ENCODE assay signal across 15 cellular contexts in the genomic region with DNA sequence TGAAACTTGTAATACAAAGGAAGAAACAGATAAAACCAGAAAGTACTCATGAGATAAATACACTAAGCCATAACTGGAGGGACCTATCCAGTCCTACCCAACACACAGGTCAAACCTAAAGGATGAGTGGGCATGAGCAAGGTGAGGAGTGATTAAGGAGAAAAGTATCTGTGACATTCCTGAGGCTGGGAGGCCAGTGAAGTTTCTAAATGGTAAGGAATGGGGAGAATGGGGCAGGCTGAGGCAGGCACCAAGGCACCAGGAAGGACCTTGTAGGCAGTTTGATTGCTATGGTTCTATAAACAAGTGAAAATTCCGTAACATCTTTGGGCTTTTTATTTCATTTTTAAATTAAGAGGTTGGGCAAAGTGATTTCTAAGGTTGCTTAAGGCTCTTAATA. TPM values are rescaled to one million over a fixed set of nuclear protein-coding genes. Genes with fewer than 3 reads are reported as not detected.
DNase-seq lines count a peak whose midpoint lies in the region; ATAC-seq, FAIRE-seq and TF ChIP-seq lines count a peak whose summit lies in the region.
"Had no signal": no experiment of that assay in that cellular context is flagged by ENCODE, and none has a peak within 500 bp of the region (broad histone marks: within the 10 kb centered on the region; RNA-seq: fewer than 3 reads in every experiment).

No MANE protein-coding gene starts in this region.

- TF ChIP-seq CTCF in kidney epithelial cell (IDR thresholded peaks at IDR 0.05; ENCODE audit: insufficient read depth, low read length, poor library complexity, severe bottlenecking): no peak

- no peak for FAIRE-seq in small intestine (lab: Jason Lieb, UNC)

- WGBS in small intestine, 3 donors: 95 to 100% (median 96%) methylated on average over 1 of the region's 1 CpG

- DNase-seq in AG08396 (ENCODE audit: low spot score): peak; percentile 27
- DNase-seq in HK-2 (ENCODE audit: unreplicated experiment): peak; percentile 69
- peak; percentile 70 for DNase-seq in astrocyte of the hippocampus (ENCODE audit: low read depth, low spot score)
- peak; percentile 62 for DNase-seq in kidney epithelial cell (ENCODE audit: low read depth)
- no peak for DNase-seq in OCI-M1 (lab: John Stamatoyannopoulos, UW)
- no peak for DNase-seq in small intestine
- DNase-seq: activated CD4-positive, alpha-beta T cell treated with anti-CD3 and anti-CD28 coated beads for 1 hour; activated effector memory CD4-positive, alpha-beta T cell treated with anti-CD3 and anti-CD28 coated beads, Interleukin-2, amount 50 U/mL, for 16 hours; caudate nucleus; esophagus squamous epithelium; mucosa of descending colon had no signal

- H3K27ac ChIP-seq in small intestine (ENCODE audit: low read depth in 1 of 2, low read length in 1 of 2): no peak overlapping the region
- H3K27ac ChIP-seq: esophagus squamous epithelium, prostate gland had no signal

- no peaks in the 10 kb centered on the region for H3K9me3 ChIP-seq in small intestine (ENCODE audit: control insufficient read depth, low read depth)
- H3K9me3 ChIP-seq: esophagus squamous epithelium, mucosa of descending colon, prostate gland had no signal

- no peak overlapping the region for H3K4me3 ChIP-seq in kidney epithelial cell (ENCODE audit: low read depth, low read length)
- H3K4me3 ChIP-seq in small intestine (ENCODE audit: low read depth in 1 of 2, low read length in 2 of 2): no peak overlapping the region
- H3K4me3 ChIP-seq: esophagus squamous epithelium, mucosa of descending colon, prostate gland had no signal

- H3K36me3 ChIP-seq in kidney epithelial cell (ENCODE audit: control insufficient read depth, insufficient read depth, low read length): peaks cover 3% of the 10 kb centered on the region
- H3K36me3 ChIP-seq in small intestine (ENCODE audit: control insufficient read depth in 2 of 2, insufficient read depth in 2 of 2, low read length in 2 of 2): peaks cover 13 to 26% of the 10 kb centered on the region in 2 donors

- H3K27me3 ChIP-seq in kidney epithelial cell (ENCODE audit: control insufficient read depth, insufficient read depth, low read length) (no peaks in the 10 kb centered on the region), small intestine (ENCODE audit: control insufficient read depth in 2 of 2, insufficient read depth in 2 of 2, low read length in 2 of 2) (no peaks in the 10 kb centered on the region)
- H3K27me3 ChIP-seq: esophagus squamous epithelium had no signal

- ATAC-seq in HG03521 (IDR thresholded peaks at IDR 0.05; ENCODE audit: unreplicated experiment): no peak
- no peak for ATAC-seq in GM21515 (IDR thresholded peaks at IDR 0.05; ENCODE audit: unreplicated experiment)
- ATAC-seq: mucosa of descending colon; stimulated activated memory B cell treated with anti-CD40 and anti-IgM and Interleukin-4, amounts not matched to agents 10 μg/mL and 1 μg/mL and 100 μg/mL, for 72 hours had no signal

- peaks cover 2 to 3% of the 10 kb centered on the region in 2 donors for H3K4me1 ChIP-seq in small intestine (ENCODE audit: control insufficient read depth in 2 of 2, insufficient read depth in 1 of 2, low read depth in 1 of 2, low read length in 1 of 2)
- H3K4me1 ChIP-seq: prostate gland had no signal

RNA-seq across cellular contexts. Expression of gene DDX59, which starts 10.4 kb away (rescaled TPM):
- total RNA-seq in kidney epithelial cell: 14.3 and 23.7 TPM in 2 replicates
- 10 to 100 TPM; 15.4 to 25.7 (median 24.8) TPM for polyA plus RNA-seq in small intestine

RNA-seq across cellular contexts. Expression of gene KIF14, which starts 38.7 kb away (rescaled TPM):
- total RNA-seq in kidney epithelial cell: 1.4 and 2.0 TPM in 2 replicates
- 1 to 10 TPM in 1 of 3 donors, under 1 TPM in 1, not detected in 1; 0.22 to 1.9 TPM for polyA plus RNA-seq in small intestine

Comparison
In these comparisons a context has a peak if more than half of its experiments do, and no peak if none do; other contexts are left out.
1. DNase-seq: peak in AG08396 (single experiment), HK-2 (single experiment), astrocyte of the hippocampus (single experiment) and kidney epithelial cell (single experiment); none in OCI-M1 (single experiment) and small intestine (single experiment).